Comparison of ENCODE assay signal across 1 cellular context in genomic region chr4:158228399-158228798, GRCh38. TPM values are rescaled to one million over a fixed set of nuclear protein-coding genes. Genes with fewer than 3 reads are reported as not detected.
"Had no signal": no experiment of that assay in that cellular context is flagged by ENCODE, and none has a peak within 500 bp of the region (broad histone marks: within the 10 kb centered on the region; RNA-seq: fewer than 3 reads in every experiment).

No MANE protein-coding gene starts in this region.

RNA-seq across cellular contexts. Expression of gene TMEM144, which starts 18.1 kb away (rescaled TPM):
- total RNA-seq: HT1080 had no signal
